14 cellular contexts compared by ENCODE assay signal in genomic region chr18:11972371-11973174, GRCh38. TPM values are rescaled to one million over a fixed set of nuclear protein-coding genes. Genes with fewer than 3 reads are reported as not detected.
A peak's percentile ranks its signal among the peaks of the same experiment; 100 is the strongest.
DNase-seq lines count a peak whose midpoint lies in the region; ATAC-seq lines count a peak whose summit lies in the region.
"Had no signal": no experiment of that assay in that cellular context is flagged by ENCODE, and none has a peak within 500 bp of the region (broad histone marks: within the 10 kb centered on the region; RNA-seq: fewer than 3 reads in every experiment).

No MANE protein-coding gene starts in this region.

- no peak overlapping the region for H3K23ac ChIP-seq in trophoblast cell (ENCODE audit: low read length)

- H4K12ac ChIP-seq in trophoblast cell (ENCODE audit: low read depth, low read length), result no peak overlapping the region

- H3K14ac ChIP-seq in trophoblast cell (ENCODE audit: low read length), result no peak overlapping the region

- no peaks in the 10 kb centered on the region for H3K27me3 ChIP-seq in trophoblast cell (ENCODE audit: insufficient read depth, low read length)

- no peak overlapping the region for H3K9ac ChIP-seq in trophoblast cell (ENCODE audit: low read length)

- peak overlapping the region; percentile 18 for H2AFZ ChIP-seq in trophoblast cell (ENCODE audit: insufficient read depth, low read length, poor library complexity)

- H4K8ac ChIP-seq in trophoblast cell (ENCODE audit: low read depth, low read length), result no peak overlapping the region

- ATAC-seq in HG02970 (IDR thresholded peaks at IDR 0.05; ENCODE audit: low FRiP score, unreplicated experiment) (no peak), HG03460 (IDR thresholded peaks at IDR 0.05; ENCODE audit: unreplicated experiment) (no peak)
- ATAC-seq: HCT116 had no signal

- H2AK5ac ChIP-seq in trophoblast cell (ENCODE audit: low read length), result no peak overlapping the region

- H3K79me1 ChIP-seq in trophoblast cell (ENCODE audit: low read length), result no peaks in the 10 kb centered on the region

- peak overlapping the region; percentile 8 for H3K4me2 ChIP-seq in trophoblast cell (ENCODE audit: low read length)

- H3K4ac ChIP-seq in trophoblast cell (ENCODE audit: low read depth, low read length), result no peak overlapping the region

- H3K36me3 ChIP-seq in trophoblast cell (ENCODE audit: control insufficient read depth in 1 of 2, insufficient read depth in 2 of 2, low read length in 2 of 2), result no peaks in the 10 kb centered on the region

- H2BK120ac ChIP-seq in trophoblast cell (ENCODE audit: insufficient read depth, low read length, poor library complexity), result no peak overlapping the region

- no peak overlapping the region for H2BK12ac ChIP-seq in trophoblast cell (ENCODE audit: low read length)

- no peaks in the 10 kb centered on the region for H3K9me3 ChIP-seq in trophoblast cell (ENCODE audit: insufficient read depth, low read depth, low read length)

- no peaks in the 10 kb centered on the region for H3K79me2 ChIP-seq in trophoblast cell (ENCODE audit: control insufficient read depth, insufficient read depth, low read length, poor library complexity)

- H4K91ac ChIP-seq in trophoblast cell (ENCODE audit: low read depth, low read length), result no peak overlapping the region

- H3K27ac ChIP-seq in trophoblast cell (ENCODE audit: low read depth, low read length), result no peak overlapping the region

- peak; percentile 72 for DNase-seq in ELF-1 (ENCODE audit: low read depth, low spot score)
- DNase-seq in NCI-H146 (lab: John Stamatoyannopoulos, UW), result peak; percentile 72
- peak; percentile 52 for DNase-seq in islet precursor cell
- DNase-seq in trophoblast cell, result peak; percentile 89 to 94
- DNase-seq in DMS79 (lab: John Stamatoyannopoulos, UW), result no peak
- no peak for DNase-seq in superior temporal gyrus (ENCODE audit: extremely low spot score)
- DNase-seq: DMS79 treated with DMSO at 0.1 percent for 48 hours, MM.1S, NCI-H1105, NCI-H1694 treated with DMSO at 0.1 percent for 48 hours, Right ventricle myocardium superior had no signal

- H3K4me3 ChIP-seq in trophoblast cell (ENCODE audit: low read depth, low read length), result no peak overlapping the region

- H2BK5ac ChIP-seq in trophoblast cell (ENCODE audit: low read depth, low read length, poor library complexity), result no peak overlapping the region

- H3K4me1 ChIP-seq in trophoblast cell (ENCODE audit: control insufficient read depth in 1 of 2, insufficient read depth in 2 of 2, low read length in 2 of 2), result peaks cover 5 to 6% of the 10 kb centered on the region in 2 experiments

- H3K18ac ChIP-seq in trophoblast cell (ENCODE audit: low read length), result no peak overlapping the region

- no CpG with 5 or more reads among the region's 35 CpGs for WGBS in trophoblast cell (ENCODE audit: extremely low coverage, insufficient coverage, insufficient read length)

RNA-seq across cellular contexts. Expression of gene IMPA2, which starts 8.7 kb away (rescaled TPM):
- polyA plus RNA-seq in trophoblast cell (2013), result 43.9 and 45.4 TPM in 2 replicates

Comparison
In these comparisons a context has a peak if more than half of its experiments do, and no peak if none do; other contexts are left out.
1. DNase-seq: peak in ELF-1 (single experiment), NCI-H146 (single experiment), islet precursor cell (single experiment) and trophoblast cell (2 of 2); none in DMS79 (single experiment) and superior temporal gyrus (single experiment).